In genomic region chr17:39209317-39210092, GRCh38 we compare ENCODE assay signal across 1 cellular context.
TF ChIP-seq lines count a peak whose summit lies in the region.

No MANE protein-coding gene starts in this region.

TF ChIP-seq in HCT116, 20 proteins besides CTCF, POLR2A, EP300 and RAD21:
- no peak for TF ChIP-seq JUND (IDR thresholded peaks at IDR 0.05)
TF ChIP-seq in HCT116: peak in this region for 0.
